ENCODE assay signal across 8 cellular contexts in genomic region chr2:74528600-74529356, GRCh38. TPM values are rescaled to one million over a fixed set of nuclear protein-coding genes. Genes with fewer than 3 reads are reported as not detected.
DNase-seq lines count a peak whose midpoint lies in the region; ATAC-seq lines count a peak whose summit lies in the region.

No MANE protein-coding gene starts in this region.

- peak; percentile 7 for ATAC-seq in HG03039 (IDR thresholded peaks at IDR 0.05; ENCODE audit: unreplicated experiment)
- peak; percentile 0 to 1 for ATAC-seq in left cardiac atrium

- DNase-seq in NCI-H748 (lab: John Stamatoyannopoulos, UW; ENCODE audit: unreplicated experiment) (peak; percentile 46), NCI-H748 treated with DMSO at 0.1 percent for 48 hours (lab: John Stamatoyannopoulos, UW) (no peak), left cardiac atrium (no peak), NCI-H1092 treated with DMSO at 0.1 percent for 48 hours (lab: John Stamatoyannopoulos, UW) (no peak)
- no peak for DNase-seq in activated CD4-positive, alpha-beta memory T cell treated with anti-CD3 and anti-CD28 coated beads, Interleukin-2, amount 10 ng/mL, durations not matched to agents 7 days and 5 days
- DNase-seq in activated effector memory CD4-positive, alpha-beta T cell treated with Interleukin-2 at 50 U/mL for 16 hours, result no peak

- H3K27ac Mint-ChIP-seq in activated CD4-positive, alpha-beta memory T cell treated with anti-CD3 and anti-CD28 coated beads, Interleukin-2, amount 10 ng/mL, durations not matched to agents 7 days and 5 days, result peak overlapping the region; percentile 96

- no peaks in the 10 kb centered on the region for H3K9me3 Mint-ChIP-seq in activated CD4-positive, alpha-beta memory T cell treated with anti-CD3 and anti-CD28 coated beads, Interleukin-2, amount 10 ng/mL, durations not matched to agents 7 days and 5 days

- H3K36me3 Mint-ChIP-seq in activated CD4-positive, alpha-beta memory T cell treated with anti-CD3 and anti-CD28 coated beads, Interleukin-2, amount 10 ng/mL, durations not matched to agents 7 days and 5 days (ENCODE audit: low read depth), result peaks cover 60% of the 10 kb centered on the region

- POLR2A ChIA-PET in activated CD4-positive, alpha-beta memory T cell treated with anti-CD3 and anti-CD28 coated beads, Interleukin-2, amount 10 ng/mL, durations not matched to agents 7 days and 5 days (lab: Charles Lee), result interaction anchor here (0.6 to 6.5 kb wide), 24 partner anchors 8 to 306 kb away, joined by 3 to 66 read pairs (median 6); partner anchors contain the start of genes CCDC142, DOK1, HK2 and INO80B

- H3K27ac ChIP-seq in skin epidermis, result peak overlapping the region; percentile 77 to 98 (median 94)

- H3K4me3 Mint-ChIP-seq in activated CD4-positive, alpha-beta memory T cell treated with anti-CD3 and anti-CD28 coated beads, Interleukin-2, amount 10 ng/mL, durations not matched to agents 7 days and 5 days, result peak overlapping the region; percentile 97

- intact Hi-C loops in left cardiac atrium (cut with DNase I), result loop anchor here in 1 of 2 donors (2.0 kb wide), 1 partner anchor 18 kb away; no protein-coding TSS in a partner anchor

- CTCF ChIA-PET in activated CD4-positive, alpha-beta memory T cell treated with anti-CD3 and anti-CD28 coated beads, Interleukin-2, amount 10 ng/mL, durations not matched to agents 7 days and 5 days (lab: Charles Lee), result interaction anchor here (0.8 to 7.1 kb wide), 6 partner anchors 9 to 70 kb away, joined by 3 to 109 read pairs (median 15); partner anchors contain the start of genes CCDC142, MRPL53, TTC31 and WBP1

- H3K4me3 ChIP-seq in skin epidermis, result peak overlapping the region; percentile 91 to 96 (median 94)

- H3K27me3 Mint-ChIP-seq in activated CD4-positive, alpha-beta memory T cell treated with anti-CD3 and anti-CD28 coated beads, Interleukin-2, amount 10 ng/mL, durations not matched to agents 7 days and 5 days, result no peaks in the 10 kb centered on the region

- peaks cover 55% of the 10 kb centered on the region for H3K4me1 Mint-ChIP-seq in activated CD4-positive, alpha-beta memory T cell treated with anti-CD3 and anti-CD28 coated beads, Interleukin-2, amount 10 ng/mL, durations not matched to agents 7 days and 5 days

RNA-seq across cellular contexts. Expression of gene AUP1, which starts 0.7 kb away (rescaled TPM):
- 100 to 1,000 TPM; 118 to 119 TPM for total RNA-seq in activated CD4-positive, alpha-beta memory T cell treated with anti-CD3 and anti-CD28 coated beads, Interleukin-2, amount 10 ng/mL, durations not matched to agents 7 days and 5 days
- 10 to 100 TPM; 62.2 to 78.3 TPM for total RNA-seq in left cardiac atrium

RNA-seq across cellular contexts. Expression of gene HTRA2, which starts 1.0 kb away (rescaled TPM):
- total RNA-seq in activated CD4-positive, alpha-beta memory T cell treated with anti-CD3 and anti-CD28 coated beads, Interleukin-2, amount 10 ng/mL, durations not matched to agents 7 days and 5 days, result 10 to 100 TPM; 49.2 to 51.1 TPM
- 10 to 100 TPM; 28.7 to 29.3 TPM for total RNA-seq in left cardiac atrium

RNA-seq across cellular contexts. Expression of gene DQX1, which starts 2.7 kb away (rescaled TPM):
- under 1 TPM; 0.33 to 0.45 TPM for total RNA-seq in activated CD4-positive, alpha-beta memory T cell treated with anti-CD3 and anti-CD28 coated beads, Interleukin-2, amount 10 ng/mL, durations not matched to agents 7 days and 5 days
- not detected for total RNA-seq in left cardiac atrium

RNA-seq across cellular contexts. Expression of gene TLX2, which starts 14.5 kb away (rescaled TPM):
- total RNA-seq in activated CD4-positive, alpha-beta memory T cell treated with anti-CD3 and anti-CD28 coated beads, Interleukin-2, amount 10 ng/mL, durations not matched to agents 7 days and 5 days, result 1 to 10 TPM; 2.6 to 3.3 TPM
- total RNA-seq in left cardiac atrium, result not detected

RNA-seq across cellular contexts. Expression of gene PCGF1, which starts 21.3 kb away (rescaled TPM):
- total RNA-seq in activated CD4-positive, alpha-beta memory T cell treated with anti-CD3 and anti-CD28 coated beads, Interleukin-2, amount 10 ng/mL, durations not matched to agents 7 days and 5 days, result 10 to 100 TPM; 23.0 to 31.4 TPM
- 10 to 100 TPM; 18.3 to 24.0 TPM for total RNA-seq in left cardiac atrium
